Comparison of ENCODE assay signal across 9 cellular contexts in genomic region chr18:34709104-34709503, GRCh38. TPM values are rescaled to one million over a fixed set of nuclear protein-coding genes. Genes with fewer than 3 reads are reported as not detected.
A peak's percentile ranks its signal among the peaks of the same experiment; 100 is the strongest.
DNase-seq lines count a peak whose midpoint lies in the region; FAIRE-seq and TF ChIP-seq lines count a peak whose summit lies in the region.
"Had no signal": no experiment of that assay in that cellular context is flagged by ENCODE, and none has a peak within 500 bp of the region (broad histone marks: within the 10 kb centered on the region; RNA-seq: fewer than 3 reads in every experiment).

No MANE protein-coding gene starts in this region.

- CTCF ChIA-PET in MCF 10A (lab: Yijun Ruan, JAX), result interaction anchor here (0.7 to 4.7 kb wide), 4 partner anchors 11 to 618 kb away, joined by 3 to 62 read pairs (median 4); no protein-coding TSS in a partner anchor

- H3K27me3 ChIP-seq in MG63 (no peaks in the 10 kb centered on the region), tibial artery (no peaks in the 10 kb centered on the region), small intestine (ENCODE audit: control insufficient read depth in 2 of 2, insufficient read depth in 2 of 2, low read length in 2 of 2) (no peaks in the 10 kb centered on the region)

- H3K36me3 ChIP-seq in MG63, result no peaks in the 10 kb centered on the region
- no peaks in the 10 kb centered on the region for H3K36me3 ChIP-seq in tibial artery
- no peaks in the 10 kb centered on the region for H3K36me3 ChIP-seq in small intestine (ENCODE audit: control insufficient read depth in 2 of 2, insufficient read depth in 2 of 2, low read length in 2 of 2)

- intact Hi-C loops in MCF 10A (cut with micrococcal nuclease) (loop anchor here (5.0 kb wide), 3 partner anchors 47 to 107 kb away; no protein-coding TSS in a partner anchor), tibial artery (cut with DNase I; ENCODE audit: low total_unique reads) (no loop called here)

- peak overlapping the region; percentile 59 to 66 for H3K27ac ChIP-seq in tibial artery
- peak overlapping the region in 1 of 2 donors; percentile 48 for H3K27ac ChIP-seq in small intestine (ENCODE audit: low read depth in 1 of 2, low read length in 1 of 2)

- H3K4me3 ChIP-seq in MG63 (no peak overlapping the region), tibial artery (no peak overlapping the region), small intestine (ENCODE audit: low read depth in 1 of 2, low read length in 2 of 2) (no peak overlapping the region)

- peak overlapping the region; percentile 25 for H3K4me3 Mint-ChIP-seq in MCF 10A (ENCODE audit: unreplicated experiment)

- peaks cover 7% of the 10 kb centered on the region for H3K36me3 Mint-ChIP-seq in MCF 10A (ENCODE audit: insufficient read depth, unreplicated experiment)

- peak; percentile 18 for DNase-seq in MG63
- DNase-seq in MCF 10A (ENCODE audit: unreplicated experiment), result peak; percentile 91
- peak; percentile 40 for DNase-seq in kidney glomerular epithelial cell (lab: John Stamatoyannopoulos, UW)
- DNase-seq in tibial artery, result peak in 1 of 2 donors; percentile 23
- no peak for DNase-seq in epidermal melanocyte (ENCODE audit: insufficient read length, low spot score)
- DNase-seq in activated CD4-positive, alpha-beta T cell treated with anti-CD3 and anti-CD28 coated beads for 1 hour, result no peak
- DNase-seq in germinal center (ENCODE audit: low spot score), result no peak
- no peak for DNase-seq in small intestine
- DNase-seq: activated gamma-delta T cell treated with Interleukin-2 at 50 U/mL for 16 hours had no signal

- H3K9me3 ChIP-seq in MG63, result no peaks in the 10 kb centered on the region
- H3K9me3 ChIP-seq in tibial artery, result no peaks in the 10 kb centered on the region
- no peaks in the 10 kb centered on the region for H3K9me3 ChIP-seq in small intestine (ENCODE audit: control insufficient read depth, low read depth)

- TF ChIP-seq CTCF in MCF 10A (IDR thresholded peaks at IDR 0.05; ENCODE audit: unreplicated experiment) (no peak), tibial artery (IDR thresholded peaks at IDR 0.05) (no peak)

- no TSS peak for BruUV-seq in MCF 10A (replicated peaks; lab: Mats Ljungman, UMichigan)

- no peaks in the 10 kb centered on the region for H3K27me3 Mint-ChIP-seq in MCF 10A (ENCODE audit: insufficient read depth, unreplicated experiment)

- peak overlapping the region; percentile 3 for H3K27ac Mint-ChIP-seq in MCF 10A (ENCODE audit: low read depth, unreplicated experiment)

- H3K4me1 ChIP-seq in tibial artery, result peaks cover 0 to 53% (median 40%) of the 10 kb centered on the region in 4 donors
- H3K4me1 ChIP-seq in small intestine (ENCODE audit: control insufficient read depth in 2 of 2, insufficient read depth in 1 of 2, low read depth in 1 of 2, low read length in 1 of 2), result no peaks in the 10 kb centered on the region

- POLR2A ChIA-PET in MCF 10A (lab: Yijun Ruan, JAX), result interaction anchor here (0.8 to 4.3 kb wide), 7 partner anchors 9 to 788 kb away, joined by 3 to 32 read pairs (median 3); no protein-coding TSS in a partner anchor

- FAIRE-seq in small intestine (lab: Jason Lieb, UNC), result no peak

- no peaks in the 10 kb centered on the region for H3K9me3 Mint-ChIP-seq in MCF 10A (ENCODE audit: unreplicated experiment)

- WGBS in small intestine, 3 donors, result 67 to 89% (median 69%) methylated on average over 3 of the region's 3 CpGs

- H3K4me1 Mint-ChIP-seq in MCF 10A (ENCODE audit: insufficient read depth, unreplicated experiment), result peaks cover 19% of the 10 kb centered on the region

RNA-seq across cellular contexts. Expression of gene DTNA, which starts 1.0 kb away (rescaled TPM):
- total RNA-seq in MG63 (2014; rRNA removed; shearing (Covaris generic); ENCODE audit: low replicate concordance), result 0.22 and 0.33 TPM in 2 replicates
- 0.91 TPM in 1 of 2 replicates, not detected in the other for total RNA-seq in MCF 10A (2022)
- polyA plus RNA-seq in small intestine, result 1 to 10 TPM in 2 of 3 donors, under 1 TPM in 1; 0.45 to 6.2 (median 4.9) TPM

Comparison
In these comparisons a context has a peak if more than half of its experiments do, and no peak if none do; other contexts are left out.
1. DNase-seq: peak in MG63 (single experiment), MCF 10A (single experiment) and kidney glomerular epithelial cell (single experiment); none in epidermal melanocyte (single experiment), activated CD4-positive, alpha-beta T cell treated with anti-CD3 and anti-CD28 coated beads for 1 hour (single experiment), germinal center (single experiment) and small intestine (single experiment).